ENCODE assay signal across 1 cellular context in genomic region chr12:131949431-131950181, GRCh38.
TF ChIP-seq lines count a peak whose summit lies in the region.

TSS of gene EP400 (plus strand) at chr12:131949942. CDS start at chr12:131960620, 10,678 bp downstream.

TF ChIP-seq in HepG2, 621 proteins besides CTCF, POLR2A, EP300 and RAD21 (continued from another document and continues in another):
- TF ChIP-seq ZNF770 (CRISPR knock-in tag; IDR thresholded peaks at IDR 0.05) (peak; percentile 85), ZBTB25 (CRISPR knock-in tag; IDR thresholded peaks at IDR 0.05) (peak; percentile 91; the same call in 1 of the 2 replicates), SP5 (CRISPR knock-in tag; IDR thresholded peaks at IDR 0.05; ENCODE audit: borderline replicate concordance, low read depth) (peak; percentile 71), ZNF772 (CRISPR knock-in tag; IDR thresholded peaks at IDR 0.05) (no peak), PAWR (CRISPR knock-in tag; IDR thresholded peaks at IDR 0.05; ENCODE audit: borderline replicate concordance) (no peak), E2F5 (CRISPR knock-in tag; conservative IDR thresholded peaks at IDR 0.05) (peak; percentile 17; the same call in 1 of the 2 replicates), ZNF138 (CRISPR knock-in tag; IDR thresholded peaks at IDR 0.05; ENCODE audit: low read depth) (no peak), EHMT2 (IDR thresholded peaks at IDR 0.05; ENCODE audit: borderline replicate concordance, low read depth, low read length) (no peak), ZNF121 (CRISPR knock-in tag; IDR thresholded peaks at IDR 0.05) (peak; percentile 50; the same call in 1 of the 2 replicates), TFDP2 (CRISPR knock-in tag; IDR thresholded peaks at IDR 0.05) (peak; percentile 74), ZBTB2 (CRISPR knock-in tag; IDR thresholded peaks at IDR 0.05; ENCODE audit: low read depth) (peak; percentile 94), ELF3 (CRISPR knock-in tag; IDR thresholded peaks at IDR 0.05) (peak; percentile 67), RBFOX2 (IDR thresholded peaks at IDR 0.05; ENCODE audit: low read depth, low read length) (peak; percentile 88), TSC22D2 (CRISPR knock-in tag; IDR thresholded peaks at IDR 0.05; ENCODE audit: borderline replicate concordance) (peak; percentile 27; the same call in 1 of the 2 replicates), ZNF724P (CRISPR knock-in tag; IDR thresholded peaks at IDR 0.05; ENCODE audit: borderline replicate concordance) (0 out of 2 replicates have a peak, but pooled peaks have one; percentile 57), KLF15 (CRISPR knock-in tag; IDR thresholded peaks at IDR 0.05; ENCODE audit: borderline replicate concordance) (no peak), ZNF777 (CRISPR knock-in tag; IDR thresholded peaks at IDR 0.05) (peak; percentile 60), TFDP1 (CRISPR knock-in tag; IDR thresholded peaks at IDR 0.05; ENCODE audit: borderline replicate concordance) (peak; percentile 76), SAP130 (CRISPR knock-in tag; IDR thresholded peaks at IDR 0.05; ENCODE audit: low read depth) (peak; percentile 84), HNRNPH1 (optimal IDR thresholded peaks at IDR 0.05; ENCODE audit: low read depth, low read length) (no peak), ZNF142 (CRISPR knock-in tag; IDR thresholded peaks at IDR 0.05) (no peak), ZNF446 (CRISPR knock-in tag; IDR thresholded peaks at IDR 0.05) (peak; percentile 35; the same call in 1 of the 2 replicates), FIP1L1 (IDR thresholded peaks at IDR 0.05; ENCODE audit: borderline replicate concordance, insufficient read depth, low read depth, low read length) (no peak), ZMYM4 (CRISPR knock-in tag; IDR thresholded peaks at IDR 0.05) (peak; percentile 71), ZNF430 (CRISPR knock-in tag; IDR thresholded peaks at IDR 0.05) (0 out of 2 replicates have a peak, but pooled peaks have one; percentile 2), FLYWCH1 (CRISPR knock-in tag; IDR thresholded peaks at IDR 0.05) (0 out of 2 replicates have a peak, but pooled peaks have one; percentile 24), ZFP1 (CRISPR knock-in tag; IDR thresholded peaks at IDR 0.05) (no peak), KMT2B (CRISPR knock-in tag; IDR thresholded peaks at IDR 0.05) (peak; percentile 43; the same call in 1 of the 2 replicates), ESRRA (CRISPR knock-in tag; IDR thresholded peaks at IDR 0.05; ENCODE audit: low read depth) (0 out of 2 replicates have a peak, but pooled peaks have one; percentile 36), KDM5A (IDR thresholded peaks at IDR 0.05; ENCODE audit: borderline replicate concordance, low read length) (peak; percentile 16; the same call in 1 of the 2 replicates), SIN3A (IDR thresholded peaks at IDR 0.05; ENCODE audit: borderline replicate concordance, low read depth, low read length) (peak; percentile 48; the same call in 1 of the 2 replicates), CHD2 (IDR thresholded peaks at IDR 0.05; ENCODE audit: low read depth, low read length) (peak; percentile 90), SMAD9 (CRISPR knock-in tag; IDR thresholded peaks at IDR 0.05) (no peak), ETV6 (CRISPR knock-in tag; conservative IDR thresholded peaks at IDR 0.05) (0 out of 2 replicates have a peak, but pooled peaks have one; percentile 23), ZNF564 (CRISPR knock-in tag; IDR thresholded peaks at IDR 0.05) (no peak), ZNF556 (CRISPR knock-in tag; IDR thresholded peaks at IDR 0.05; ENCODE audit: borderline replicate concordance) (peak; percentile 74; the same call in 1 of the 2 replicates), SKIL (CRISPR knock-in tag; IDR thresholded peaks at IDR 0.05; ENCODE audit: borderline replicate concordance) (peak; percentile 85), MZF1 (CRISPR knock-in tag; IDR thresholded peaks at IDR 0.05; ENCODE audit: borderline replicate concordance) (no peak), SMAD1 (CRISPR knock-in tag; IDR thresholded peaks at IDR 0.05; ENCODE audit: borderline replicate concordance, low read depth) (peak; percentile 72; the same call in 1 of the 2 replicates), GABPB1 (CRISPR knock-in tag; IDR thresholded peaks at IDR 0.05) (peak; percentile 87), CHCHD3 (CRISPR knock-in tag; IDR thresholded peaks at IDR 0.05) (no peak), MAX (IDR thresholded peaks at IDR 0.05) (peak; percentile 74), ZNF75D (CRISPR knock-in tag; IDR thresholded peaks at IDR 0.05; ENCODE audit: borderline replicate concordance) (no peak), UBTF (CRISPR knock-in tag; IDR thresholded peaks at IDR 0.05) (peak; percentile 78; the same call in 1 of the 2 replicates), HCFC1 (IDR thresholded peaks at IDR 0.05; ENCODE audit: low read depth, low read length) (peak; percentile 51; the same call in 1 of the 2 replicates)
